ENCODE assay signal across 9 cellular contexts in the genomic region with DNA sequence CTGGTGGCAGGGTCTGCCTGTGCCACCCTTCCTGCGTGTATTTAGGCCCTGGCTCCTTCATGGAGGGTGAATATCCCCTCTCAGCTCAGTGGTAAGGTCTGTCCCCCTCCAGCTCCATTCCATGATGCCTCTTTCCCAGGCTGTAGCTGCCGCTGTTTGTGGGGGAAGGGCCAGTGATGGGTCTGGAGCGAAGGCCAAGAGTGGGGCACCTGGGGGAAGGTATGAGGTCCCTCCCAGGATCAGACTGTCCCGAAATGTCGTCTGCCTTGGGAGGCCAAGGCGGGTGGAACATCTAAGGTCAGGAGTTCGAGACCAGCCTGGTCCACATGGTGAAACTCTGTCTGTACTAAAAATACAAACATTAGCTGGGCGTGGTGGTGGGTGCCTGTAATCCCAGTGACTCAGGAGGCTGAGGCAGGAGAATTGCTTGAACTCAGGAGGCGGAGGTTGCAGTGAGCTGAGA. TPM values are rescaled to one million over a fixed set of nuclear protein-coding genes. Genes with fewer than 3 reads are reported as not detected.
A peak's percentile ranks its signal among the peaks of the same experiment; 100 is the strongest.
DNase-seq lines count a peak whose midpoint lies in the region; ATAC-seq, FAIRE-seq and TF ChIP-seq lines count a peak whose summit lies in the region.
"Had no signal": no experiment of that assay in that cellular context is flagged by ENCODE, and none has a peak within 500 bp of the region (broad histone marks: within the 10 kb centered on the region; RNA-seq: fewer than 3 reads in every experiment).

No MANE protein-coding gene starts in this region.

- H3K4me2 ChIP-seq in astrocyte (ENCODE audit: low read length) = peak overlapping the region; percentile 98

- no peaks in the 10 kb centered on the region for H3K9me3 Mint-ChIP-seq in activated CD8-positive, alpha-beta memory T cell treated with anti-CD3 and anti-CD28 coated beads, Interleukin-2, amount 10 ng/mL, durations not matched to agents 7 days and 5 days (ENCODE audit: low read depth)
- no peaks in the 10 kb centered on the region for H3K9me3 Mint-ChIP-seq in astrocyte (ENCODE audit: unreplicated experiment)

- no peak for FAIRE-seq in astrocyte (lab: Jason Lieb, UNC)

- CTCF ChIA-PET in activated CD8-positive, alpha-beta memory T cell treated with anti-CD3 and anti-CD28 coated beads, Interleukin-2, amount 10 ng/mL, durations not matched to agents 7 days and 5 days (lab: Charles Lee) = interaction anchor here (1.1 to 3.4 kb wide), 2 partner anchors 9 to 14 kb away, joined by 3 to 13 read pairs; no protein-coding TSS in a partner anchor

- H4K20me1 ChIP-seq in astrocyte (ENCODE audit: insufficient read depth, low read length) = peaks cover 71% of the 10 kb centered on the region

- peaks cover 59% of the 10 kb centered on the region for H3K79me2 ChIP-seq in astrocyte (ENCODE audit: insufficient read depth, low read length)

- DNase-seq in activated CD8-positive, alpha-beta memory T cell treated with anti-CD3 and anti-CD28 coated beads, Interleukin-2, amount 10 ng/mL, durations not matched to agents 7 days and 5 days = no peak
- no peak for DNase-seq in activated CD8-positive, alpha-beta memory T cell treated with anti-CD3 and anti-CD28 coated beads, Interleukin-2, amount 50 U/mL, for 48 hours
- DNase-seq in astrocyte (ENCODE audit: low read depth) = no peak
- no peak for DNase-seq in tibial nerve (ENCODE audit: low spot score in 2 of 2)
- no peak for DNase-seq in NCI-H510A treated with DMSO at 0.1 percent for 48 hours (lab: John Stamatoyannopoulos, UW)
- no peak for DNase-seq in HCEC 1CT
- DNase-seq: NCI-H1105 treated with DMSO at 0.1 percent for 48 hours had no signal

- H3K4me3 Mint-ChIP-seq in activated CD8-positive, alpha-beta memory T cell treated with anti-CD3 and anti-CD28 coated beads, Interleukin-2, amount 10 ng/mL, durations not matched to agents 7 days and 5 days = peak overlapping the region; percentile 48
- H3K4me3 Mint-ChIP-seq in astrocyte (ENCODE audit: unreplicated experiment) = peak overlapping the region; percentile 91

- peaks cover 25% of the 10 kb centered on the region for H3K4me1 Mint-ChIP-seq in activated CD8-positive, alpha-beta memory T cell treated with anti-CD3 and anti-CD28 coated beads, Interleukin-2, amount 10 ng/mL, durations not matched to agents 7 days and 5 days
- peaks cover 12% of the 10 kb centered on the region for H3K4me1 Mint-ChIP-seq in astrocyte (ENCODE audit: low read depth, unreplicated experiment)

- H3K27me3 ChIP-seq in astrocyte (ENCODE audit: insufficient read depth, low read length) = no peaks in the 10 kb centered on the region
- H3K27me3 ChIP-seq in liver (ENCODE audit: control insufficient read depth in 4 of 4, insufficient read depth in 4 of 4, low read length in 3 of 4) = no peaks in the 10 kb centered on the region
- peaks cover 0 to 27% of the 10 kb centered on the region in 2 donors for H3K27me3 ChIP-seq in tibial nerve

- H3K4me1 ChIP-seq in astrocyte (ENCODE audit: insufficient read depth, low read length) (peaks cover 64% of the 10 kb centered on the region), liver (ENCODE audit: control insufficient read depth in 4 of 4, insufficient read depth in 4 of 4, low read length in 3 of 4) (peaks cover 40 to 75% (median 56%) of the 10 kb centered on the region in 4 donors), tibial nerve (peaks cover 0 to 87% (median 50%) of the 10 kb centered on the region in 4 donors)

- peaks cover 7% of the 10 kb centered on the region for H3K36me3 ChIP-seq in astrocyte (ENCODE audit: insufficient read depth, low read length)
- H3K36me3 ChIP-seq in liver (ENCODE audit: control insufficient read depth in 4 of 4, insufficient read depth in 3 of 4, low read depth in 1 of 4, low read length in 3 of 4) = peaks cover 0 to 17% (median 10%) of the 10 kb centered on the region in 4 donors
- H3K36me3 ChIP-seq in tibial nerve = peaks cover 0 to 33% (median 0%) of the 10 kb centered on the region in 3 donors

- no peak overlapping the region for H3K27ac Mint-ChIP-seq in activated CD8-positive, alpha-beta memory T cell treated with anti-CD3 and anti-CD28 coated beads, Interleukin-2, amount 10 ng/mL, durations not matched to agents 7 days and 5 days
- peak overlapping the region; percentile 98 for H3K27ac Mint-ChIP-seq in astrocyte (ENCODE audit: unreplicated experiment)

- no peak for TF ChIP-seq RAD21 in liver (IDR thresholded peaks at IDR 0.05)

- WGBS in liver = 35% methylated on average over 9 of the region's 9 CpGs
- 25 to 37% methylated on average over 9 of the region's 9 CpGs for WGBS in tibial nerve, 2 donors

- H3K36me3 Mint-ChIP-seq in activated CD8-positive, alpha-beta memory T cell treated with anti-CD3 and anti-CD28 coated beads, Interleukin-2, amount 10 ng/mL, durations not matched to agents 7 days and 5 days = no peaks in the 10 kb centered on the region
- H3K36me3 Mint-ChIP-seq in astrocyte (ENCODE audit: low read depth, unreplicated experiment) = no peaks in the 10 kb centered on the region

- TF ChIP-seq CTCF in astrocyte (IDR thresholded peaks at IDR 0.05; ENCODE audit: insufficient read depth, low read depth, low read length) = no peak
- TF ChIP-seq CTCF in liver (IDR thresholded peaks at IDR 0.05; ENCODE audit: low read depth, low read length, missing input control) = no peak
- no peak for TF ChIP-seq CTCF in tibial nerve (IDR thresholded peaks at IDR 0.05)

- no peaks in the 10 kb centered on the region for H3K9me3 ChIP-seq in astrocyte (ENCODE audit: insufficient read depth, low read depth, low read length)
- H3K9me3 ChIP-seq in liver (ENCODE audit: control insufficient read depth in 4 of 4, low read length in 3 of 4) = no peaks in the 10 kb centered on the region
- no peaks in the 10 kb centered on the region for H3K9me3 ChIP-seq in tibial nerve

- no peak overlapping the region for H2AFZ ChIP-seq in astrocyte (ENCODE audit: low read depth, low read length)

- ATAC-seq in activated CD8-positive, alpha-beta memory T cell treated with anti-CD3 and anti-CD28 coated beads, Interleukin-2, amount 10 ng/mL, durations not matched to agents 7 days and 5 days = no peak
- ATAC-seq in GM18502 (IDR thresholded peaks at IDR 0.05; ENCODE audit: poor library complexity, unreplicated experiment) = no peak

- H3K4me3 ChIP-seq in astrocyte (ENCODE audit: insufficient read depth, low read depth, low read length) = peak overlapping the region; percentile 86
- peak overlapping the region in 1 of 3 donors; percentile 85 for H3K4me3 ChIP-seq in liver (ENCODE audit: low read depth in 1 of 3, low read length in 3 of 3)
- H3K4me3 ChIP-seq in tibial nerve = peak overlapping the region; percentile 67 to 87 (median 85)

- H3K9ac ChIP-seq in astrocyte (ENCODE audit: low read length) = peak overlapping the region; percentile 92
- no peak overlapping the region for H3K9ac ChIP-seq in liver (ENCODE audit: low read depth in 1 of 2, low read length in 2 of 2)

- peak overlapping the region; percentile 79 for H3K27ac ChIP-seq in astrocyte (ENCODE audit: low read depth, low read length)
- peak overlapping the region; percentile 90 to 99 for H3K27ac ChIP-seq in liver (ENCODE audit: low read depth in 1 of 2, low read length in 2 of 2)
- H3K27ac ChIP-seq in tibial nerve = peak overlapping the region; percentile 88 to 93 (median 90)

- no peak for TF ChIP-seq POLR2A in tibial nerve (IDR thresholded peaks at IDR 0.05)

- no peak for TF ChIP-seq EP300 in tibial nerve (IDR thresholded peaks at IDR 0.05)

- H3K27me3 Mint-ChIP-seq in activated CD8-positive, alpha-beta memory T cell treated with anti-CD3 and anti-CD28 coated beads, Interleukin-2, amount 10 ng/mL, durations not matched to agents 7 days and 5 days = peaks cover 31% of the 10 kb centered on the region
- peaks cover 1% of the 10 kb centered on the region for H3K27me3 Mint-ChIP-seq in astrocyte (ENCODE audit: low read depth, unreplicated experiment)

TF ChIP-seq in liver, 16 proteins besides CTCF, POLR2A, EP300 and RAD21:
- TF ChIP-seq HNF4G (IDR thresholded peaks at IDR 0.05) (no peak), FOXA2 (IDR thresholded peaks at IDR 0.05) (no peak), EGR1 (IDR thresholded peaks at IDR 0.05; ENCODE audit: low read depth in 2 of 2) (no peak)

RNA-seq across cellular contexts. Expression of gene CD151, which starts 1.1 kb away (rescaled TPM):
- 10 to 100 TPM; 23.1 to 54.9 TPM for total RNA-seq in activated CD8-positive, alpha-beta memory T cell treated with anti-CD3 and anti-CD28 coated beads, Interleukin-2, amount 10 ng/mL, durations not matched to agents 7 days and 5 days
- total RNA-seq in astrocyte (414 and 421 TPM in 2 replicates), liver (100 to 1,000 TPM in 1 of 2 donors, 10 to 100 TPM in 1; 31.6 to 127 TPM), tibial nerve (100 to 1,000 TPM; 264 to 309 (median 281) TPM)
- polyA plus RNA-seq in liver = 100 to 1,000 TPM; 121 to 264 TPM

RNA-seq across cellular contexts. Expression of gene CRACR2B, which starts 6.2 kb away (rescaled TPM):
- total RNA-seq in activated CD8-positive, alpha-beta memory T cell treated with anti-CD3 and anti-CD28 coated beads, Interleukin-2, amount 10 ng/mL, durations not matched to agents 7 days and 5 days = 10 to 100 TPM; 11.3 to 14.1 TPM
- 2.6 TPM in 2 replicates for total RNA-seq in astrocyte
- 1 to 10 TPM in 1 of 2 donors, under 1 TPM in 1; 0.14 to 2.8 TPM for total RNA-seq in liver
- polyA plus RNA-seq in liver = 1 to 10 TPM; 1.6 to 2.9 TPM
- 10 to 100 TPM in 3 of 4 donors, 1 to 10 TPM in 1; 7.1 to 19.7 (median 16.8) TPM for total RNA-seq in tibial nerve

RNA-seq across cellular contexts. Expression of gene POLR2L, which starts 8.4 kb away (rescaled TPM):
- total RNA-seq in activated CD8-positive, alpha-beta memory T cell treated with anti-CD3 and anti-CD28 coated beads, Interleukin-2, amount 10 ng/mL, durations not matched to agents 7 days and 5 days = 100 to 1,000 TPM in 1 of 2 experiments, 10 to 100 TPM in 1; 87.6 to 114 TPM
- total RNA-seq in astrocyte = 194 and 212 TPM in 2 replicates
- total RNA-seq in liver = 10 to 100 TPM; 28.1 to 60.4 TPM
- polyA plus RNA-seq in liver = 100 to 1,000 TPM; 152 to 230 TPM
- total RNA-seq in tibial nerve = 100 to 1,000 TPM in 2 of 4 donors, 10 to 100 TPM in 2; 71.7 to 140 (median 110) TPM

RNA-seq across cellular contexts. Expression of gene TSPAN4, which starts 8.8 kb away (rescaled TPM):
- 10 to 100 TPM in 1 of 2 experiments, 1 to 10 TPM in 1; 7.8 to 17.8 TPM for total RNA-seq in activated CD8-positive, alpha-beta memory T cell treated with anti-CD3 and anti-CD28 coated beads, Interleukin-2, amount 10 ng/mL, durations not matched to agents 7 days and 5 days
- total RNA-seq in astrocyte = 69.5 and 75.5 TPM in 2 replicates
- 10 to 100 TPM; 25.2 to 35.6 TPM for total RNA-seq in liver
- polyA plus RNA-seq in liver = 10 to 100 TPM; 16.5 to 38.1 TPM
- total RNA-seq in tibial nerve = 100 to 1,000 TPM; 139 to 256 (median 221) TPM

RNA-seq across cellular contexts. Expression of gene PNPLA2, which starts 15.2 kb away (rescaled TPM):
- 10 to 100 TPM; 64.7 to 70.0 TPM for total RNA-seq in activated CD8-positive, alpha-beta memory T cell treated with anti-CD3 and anti-CD28 coated beads, Interleukin-2, amount 10 ng/mL, durations not matched to agents 7 days and 5 days
- total RNA-seq in astrocyte (46.8 and 50.8 TPM in 2 replicates), liver (10 to 100 TPM; 13.7 to 29.1 TPM), tibial nerve (100 to 1,000 TPM; 136 to 314 (median 187) TPM)
- 10 to 100 TPM; 25.3 to 58.9 TPM for polyA plus RNA-seq in liver
